In genomic region chr12:125533434-125534029, GRCh38 we compare ENCODE assay signal across 8 cellular contexts.
DNase-seq lines count a peak whose midpoint lies in the region; ATAC-seq and TF ChIP-seq lines count a peak whose summit lies in the region.

No MANE protein-coding gene starts in this region.

- TF ChIP-seq CTCF in OCI-LY3 (IDR thresholded peaks at IDR 0.05; ENCODE audit: low read depth, low read length) (peak; percentile 75), endothelial cell (IDR thresholded peaks at IDR 0.05; ENCODE audit: unreplicated experiment) (peak; percentile 73)

- no peaks in the 10 kb centered on the region for H3K36me3 Mint-ChIP-seq in endothelial cell (ENCODE audit: low read depth, unreplicated experiment)

- no peaks in the 10 kb centered on the region for H3K27me3 ChIP-seq in OCI-LY3 (ENCODE audit: low read depth, low read length)

- ATAC-seq in HG02623 (IDR thresholded peaks at IDR 0.05; ENCODE audit: unreplicated experiment): peak; percentile 64

- H3K27me3 Mint-ChIP-seq in endothelial cell (ENCODE audit: unreplicated experiment): peaks cover 1% of the 10 kb centered on the region

- no peaks in the 10 kb centered on the region for H3K9me3 ChIP-seq in OCI-LY3 (ENCODE audit: insufficient read depth, low read length)

- no peak overlapping the region for H3K27ac ChIP-seq in OCI-LY3 (ENCODE audit: low read length)

- no peaks in the 10 kb centered on the region for H4K20me1 ChIP-seq in OCI-LY3 (ENCODE audit: insufficient read depth, low read length)

- H3K36me3 ChIP-seq in OCI-LY3 (replicated peaks; ENCODE audit: low read depth, low read length): no peaks in the 10 kb centered on the region

- no peaks in the 10 kb centered on the region for H3K79me2 ChIP-seq in OCI-LY3 (ENCODE audit: low read length)

- peaks cover 13% of the 10 kb centered on the region for H3K4me1 ChIP-seq in OCI-LY3 (ENCODE audit: low read length)

- H3K4me3 ChIP-seq in OCI-LY3 (ENCODE audit: low read length): peak overlapping the region; percentile 68

- H3K9me3 Mint-ChIP-seq in endothelial cell (ENCODE audit: unreplicated experiment): no peaks in the 10 kb centered on the region

- DNase-seq in activated CD4-positive, alpha-beta T cell treated with anti-CD3 and anti-CD28 coated beads for 48 hours: peak; percentile 49
- no peak for DNase-seq in activated CD4-positive, alpha-beta T cell treated with anti-CD3 and anti-CD28 coated beads, Interleukin-2, amount 50 U/mL, for 1 hour
- DNase-seq in endothelial cell (ENCODE audit: low spot score): peak; percentile 85
- peak; percentile 14 for DNase-seq in occipital lobe (lab: John Stamatoyannopoulos, UW)
- no peak for DNase-seq in epidermal melanocyte (ENCODE audit: insufficient read length, low spot score)
- DNase-seq in AML-193 (lab: John Stamatoyannopoulos, UW): no peak

- H3K4me3 Mint-ChIP-seq in endothelial cell (ENCODE audit: unreplicated experiment): no peak overlapping the region

- peak overlapping the region; percentile 91 for H3K4me2 ChIP-seq in OCI-LY3 (ENCODE audit: low read length)

- H3K27ac Mint-ChIP-seq in endothelial cell (ENCODE audit: unreplicated experiment): no peak overlapping the region

- no peaks in the 10 kb centered on the region for H3K4me1 Mint-ChIP-seq in endothelial cell (ENCODE audit: unreplicated experiment)

- peak overlapping the region; percentile 92 for H2AFZ ChIP-seq in OCI-LY3 (ENCODE audit: low read depth, low read length)

- peak overlapping the region; percentile 36; the same call in 1 of the 2 replicates for H3K9ac ChIP-seq in OCI-LY3 (ENCODE audit: low read length)

Comparison
In these comparisons a context has a peak if more than half of its experiments do, and no peak if none do; other contexts are left out.
1. DNase-seq: peak in activated CD4-positive, alpha-beta T cell treated with anti-CD3 and anti-CD28 coated beads for 48 hours (single experiment), endothelial cell (single experiment) and occipital lobe (single experiment); none in activated CD4-positive, alpha-beta T cell treated with anti-CD3 and anti-CD28 coated beads, Interleukin-2, amount 50 U/mL, for 1 hour (single experiment), epidermal melanocyte (single experiment) and AML-193 (0 of 2).